8 cellular contexts compared by ENCODE assay signal in genomic region chr1:1597275-1597930, GRCh38. TPM values are rescaled to one million over a fixed set of nuclear protein-coding genes. Genes with fewer than 3 reads are reported as not detected.
DNase-seq lines count a peak whose midpoint lies in the region; ATAC-seq, FAIRE-seq and TF ChIP-seq lines count a peak whose summit lies in the region.

No MANE protein-coding gene starts in this region.

- no peak for TF ChIP-seq RAD21 in GM12878 (IDR thresholded peaks at IDR 0.05; ENCODE audit: insufficient read depth, low read depth, low read length)

- H3K4me1 ChIP-seq in HUES48 (ENCODE audit: control insufficient read depth, insufficient read depth, low read length) (peaks cover 5% of the 10 kb centered on the region; the same call in 1 of the 2 replicates), GM12878 (ENCODE audit: control insufficient read depth, insufficient read depth, low read length) (peaks cover 25% of the 10 kb centered on the region), mesendoderm (ENCODE audit: control insufficient read depth, low read depth, low read length) (no peaks in the 10 kb centered on the region)

- peak; percentile 64 for ATAC-seq in GM12878
- no peak for ATAC-seq in GM19324 (IDR thresholded peaks at IDR 0.05; ENCODE audit: low FRiP score, unreplicated experiment)
- no peak for ATAC-seq in HG03039 (IDR thresholded peaks at IDR 0.05; ENCODE audit: unreplicated experiment)

- WGBS in GM12878 (ENCODE audit: insufficient coverage, insufficient replicate concordance, low lambda C conversion rate, missing lambda C conversion rate): 5% methylated on average over 14 of the region's 16 CpGs
- no CpG with 5 or more reads among the region's 16 CpGs for WGBS in mesendoderm (ENCODE audit: extremely low coverage, insufficient coverage, low lambda C conversion rate)

- intact Hi-C loops in GM12878 (cut with micrococcal nuclease; ENCODE audit: unreplicated experiment): no loop called here

- H3K9ac ChIP-seq in HUES48 (ENCODE audit: low read depth, low read length): no peak overlapping the region
- no peak overlapping the region for H3K9ac ChIP-seq in GM12878 (ENCODE audit: control insufficient read depth, insufficient read depth, low read length)
- H3K9ac ChIP-seq in mesendoderm (ENCODE audit: low read length): no peak overlapping the region

- in situ Hi-C loops in GM12878 (cut with MboI): no loop called here

- no peak for TF ChIP-seq POLR2A in GM12878 (IDR thresholded peaks at IDR 0.05; ENCODE audit: low read depth, low read length)

- no peak overlapping the region for H4K8ac ChIP-seq in mesendoderm (ENCODE audit: low read depth, low read length)

- no peaks in the 10 kb centered on the region for H3K36me3 ChIP-seq in HUES48 (ENCODE audit: control insufficient read depth, insufficient read depth, low read length)
- no peaks in the 10 kb centered on the region for H3K36me3 ChIP-seq in GM12878 (ENCODE audit: control insufficient read depth in 2 of 2, insufficient read depth in 2 of 2, low read length in 1 of 2)
- no peaks in the 10 kb centered on the region for H3K36me3 ChIP-seq in mesendoderm (ENCODE audit: control insufficient read depth, insufficient read depth, low read length)

- H2AK5ac ChIP-seq in mesendoderm (ENCODE audit: low read length): no peak overlapping the region

- BruUV-seq in GM12878 (replicated peaks; lab: Mats Ljungman, UMichigan): no TSS peak

- H2AFZ ChIP-seq in GM12878 (ENCODE audit: control insufficient read depth, low read depth, low read length): peak overlapping the region; percentile 34; the same call in 1 of the 2 replicates

- SMC1A ChIA-PET in GM12878 (lab: Charles Lee; ENCODE audit: uncharacterized antibody, unreplicated experiment): interaction anchor here (0.7 kb wide), 1 partner anchor 20 kb away, joined by 3 read pairs; no protein-coding TSS in a partner anchor

- no peak overlapping the region for H2BK120ac ChIP-seq in mesendoderm (ENCODE audit: low read depth, low read length)

- TF ChIP-seq EP300 in GM12878 (IDR thresholded peaks at IDR 0.05; ENCODE audit: borderline replicate concordance in 1 of 2, control insufficient read depth in 1 of 2, low read depth in 2 of 2, low read length in 2 of 2): no peak

- no peak overlapping the region for H2BK5ac ChIP-seq in mesendoderm (ENCODE audit: low read length)

- no peak for FAIRE-seq in GM12878 (lab: Jason Lieb, UNC)

- H3K4me3 ChIP-seq in HUES48 (ENCODE audit: low read depth, low read length) (0 out of 2 replicates have a peak overlapping the region, but pooled peaks have one; percentile 34), GM12878 (no peak overlapping the region), mesendoderm (ENCODE audit: low read length) (no peak overlapping the region)

- no peak overlapping the region for H3K56ac ChIP-seq in mesendoderm (ENCODE audit: low read length)

- H3K18ac ChIP-seq in mesendoderm (ENCODE audit: low read length): no peak overlapping the region

- peak overlapping the region; percentile 28 for H3K27ac ChIP-seq in HUES48 (ENCODE audit: low read depth, low read length)
- H3K27ac ChIP-seq in GM12878 (ENCODE audit: control insufficient read depth, insufficient read depth): no peak overlapping the region
- H3K27ac ChIP-seq in mesendoderm (ENCODE audit: low read depth, low read length): no peak overlapping the region

- no peak overlapping the region for H4K5ac ChIP-seq in mesendoderm (ENCODE audit: low read length)

- H3K27me3 ChIP-seq in HUES48 (ENCODE audit: control insufficient read depth, insufficient read depth, low read length) (peaks cover 47% of the 10 kb centered on the region), GM12878 (replicated peaks in 1 of 2; ENCODE audit: control insufficient read depth in 2 of 2, insufficient read depth in 2 of 2, low read length in 1 of 2) (peaks cover 0 to 2% of the 10 kb centered on the region in 2 experiments; a peak in 2 of 4 replicates), mesendoderm (ENCODE audit: insufficient read depth, low read length, poor library complexity) (peaks cover 14% of the 10 kb centered on the region)

- no peaks in the 10 kb centered on the region for H3K9me3 ChIP-seq in HUES48 (ENCODE audit: control insufficient read depth, insufficient read depth, low read length)
- no peaks in the 10 kb centered on the region for H3K9me3 ChIP-seq in GM12878 (replicated peaks; ENCODE audit: control insufficient read depth, insufficient read depth, low read length)

- POLR2A ChIA-PET in GM12878 (lab: Charles Lee): interaction anchor here (1.1 kb wide), 1 partner anchor 9 kb away, joined by 3 read pairs; no protein-coding TSS in a partner anchor

- no peak overlapping the region for H3K4ac ChIP-seq in mesendoderm (ENCODE audit: low read depth, low read length)

- CTCF ChIA-PET in GM12878 (lab: Yijun Ruan, JAX): interaction anchor here (0.8 kb wide), 1 partner anchor 17 kb away, joined by 3 read pairs; no protein-coding TSS in a partner anchor

- TF ChIP-seq CTCF in GM12878 (IDR thresholded peaks at IDR 0.05 in 2 of 3, conservative IDR thresholded peaks at IDR 0.05 in 1 of 3; ENCODE audit: control insufficient read depth in 2 of 3, extremely low read depth in 1 of 3, insufficient read depth in 1 of 3, low read depth in 3 of 3, low read length in 3 of 3): peak in 2 of 3 experiments; percentile 35 to 40; a peak in 2 of 6 replicates

- H3K4me2 ChIP-seq in GM12878 (ENCODE audit: control insufficient read depth, insufficient read depth) (peak overlapping the region; percentile 71), mesendoderm (ENCODE audit: low read length) (no peak overlapping the region)

- H3K79me2 ChIP-seq in GM12878 (ENCODE audit: control insufficient read depth, insufficient read depth, low read length): no peaks in the 10 kb centered on the region
- H3K79me2 ChIP-seq in mesendoderm (ENCODE audit: control insufficient read depth, insufficient read depth, low read length): no peaks in the 10 kb centered on the region

- H3K23ac ChIP-seq in mesendoderm (ENCODE audit: low read length): no peak overlapping the region

- RAD21 ChIA-PET in GM12878 (lab: Charles Lee; ENCODE audit: unreplicated experiment): no interaction called here

- no peak overlapping the region for H2BK15ac ChIP-seq in mesendoderm (replicated peaks; ENCODE audit: low read depth)

- H3K79me1 ChIP-seq in mesendoderm (ENCODE audit: low read length): no peaks in the 10 kb centered on the region

- DNase-seq in D341Med (ENCODE audit: low spot score): peak; percentile 79
- DNase-seq in GM12878 (ENCODE audit: low read depth, low spot score): no peak
- DNase-seq in mesendoderm: peak; percentile 57
- DNase-seq in NCI-H1436 (lab: John Stamatoyannopoulos, UW): no peak
- DNase-seq in NCI-H146 (lab: John Stamatoyannopoulos, UW): no peak

- no peaks in the 10 kb centered on the region for H4K20me1 ChIP-seq in GM12878 (ENCODE audit: control insufficient read depth, insufficient read depth)

RNA-seq across cellular contexts. Expression of gene FNDC10, which starts 2.5 kb away (rescaled TPM):
- 0.46 and 0.59 TPM in 2 replicates for total RNA-seq in GM12878 (2013; cell fraction: nucleolus; rRNA removed)
- total RNA-seq in GM12878 (2014; rRNA removed) (0.22 and 0.23 TPM in 2 replicates), GM12878 (2014; rRNA removed; fragmentation: Illumina TruSeq; extraction: Trizol) (0.27 and 0.28 TPM in 2 replicates), GM12878 (2021) (1.0 and 1.3 TPM in 2 replicates)
- polyA plus RNA-seq in GM12878 (2011; ENCODE audit: low read depth): 0.50 TPM
- polyA plus RNA-seq in GM12878 (2011; rRNA removed) (not detected in 2 replicates), GM12878 (2014; fragmentation: Illumina TruSeq; extraction: Trizol) (0.18 TPM in 1 of 2 replicates, not detected in the other), GM12878 (2014; fragmentation: Nextera tagmentation; extraction: Ambion mirVana) (under 1 TPM in 1 of 2 experiments, not detected in 1; 0.05 TPM), GM12878 (2014; rRNA removed) (0.79 and 1.1 TPM in 2 replicates), GM12878 (2016; fragmentation: Nextera tagmentation; extraction: Ambion mirVana) (not detected)
- polyA plus RNA-seq in GM12878 (2011; cell fraction: cytosol; rRNA removed): 0.05 TPM in 1 of 2 replicates, not detected in the other
- 0.09 TPM in 1 of 2 replicates, not detected in the other for polyA plus RNA-seq in GM12878 (2011; cell fraction: nucleus; rRNA removed)
- 1.0 and 1.2 TPM in 2 replicates for polyA plus RNA-seq in GM12878 (2012)
- polyA minus RNA-seq in GM12878 (2011; rRNA and poly(A)+ RNA removed): 0.10 TPM in 1 of 2 replicates, not detected in the other
- polyA minus RNA-seq in GM12878 (2011; cell fraction: cytosol; rRNA and poly(A)+ RNA removed): not detected in 2 replicates
- polyA minus RNA-seq in GM12878 (2011; cell fraction: nucleus; rRNA and poly(A)+ RNA removed): not detected in 2 replicates
- 3.8 TPM for polyA plus RNA-seq in mesendoderm (2013, experiment 1 of 2)
- polyA plus RNA-seq in mesendoderm (2013, experiment 2 of 2): 4.0 TPM

RNA-seq across cellular contexts. Expression of gene MIB2, which starts 17.9 kb away (rescaled TPM):
- total RNA-seq in GM12878 (2013; cell fraction: nucleolus; rRNA removed): 80.2 and 99.1 TPM in 2 replicates
- total RNA-seq in GM12878 (2014; rRNA removed): 13.9 and 17.1 TPM in 2 replicates
- total RNA-seq in GM12878 (2014; rRNA removed; fragmentation: Illumina TruSeq; extraction: Trizol): 1.8 and 2.3 TPM in 2 replicates
- 25.4 and 26.8 TPM in 2 replicates for total RNA-seq in GM12878 (2021)
- polyA plus RNA-seq in GM12878 (2011; ENCODE audit: low read depth): 7.1 TPM
- polyA plus RNA-seq in GM12878 (2011; rRNA removed): 3.2 and 5.5 TPM in 2 replicates
- polyA plus RNA-seq in GM12878 (2011; cell fraction: cytosol; rRNA removed): 9.8 and 20.7 TPM in 2 replicates
- 125 and 131 TPM in 2 replicates for polyA plus RNA-seq in GM12878 (2011; cell fraction: nucleus; rRNA removed)
- polyA plus RNA-seq in GM12878 (2012): 30.3 and 35.7 TPM in 2 replicates
- 0.60 and 0.78 TPM in 2 replicates for polyA plus RNA-seq in GM12878 (2014; fragmentation: Illumina TruSeq; extraction: Trizol)
- under 1 TPM in 1 of 2 experiments, not detected in 1; 0.42 TPM for polyA plus RNA-seq in GM12878 (2014; fragmentation: Nextera tagmentation; extraction: Ambion mirVana)
- 17.4 and 23.0 TPM in 2 replicates for polyA plus RNA-seq in GM12878 (2014; rRNA removed)
- 10 to 100 TPM; 10.9 to 15.4 TPM for polyA plus RNA-seq in GM12878 (2016; fragmentation: Nextera tagmentation; extraction: Ambion mirVana)
- polyA minus RNA-seq in GM12878 (2011; rRNA and poly(A)+ RNA removed): 7.2 and 11.2 TPM in 2 replicates
- polyA minus RNA-seq in GM12878 (2011; cell fraction: cytosol; rRNA and poly(A)+ RNA removed): 8.7 and 9.5 TPM in 2 replicates
- 21.6 and 34.3 TPM in 2 replicates for polyA minus RNA-seq in GM12878 (2011; cell fraction: nucleus; rRNA and poly(A)+ RNA removed)
- polyA plus RNA-seq in mesendoderm (2013, experiment 1 of 2): 38.7 TPM
- polyA plus RNA-seq in mesendoderm (2013, experiment 2 of 2): 40.8 TPM

RNA-seq across cellular contexts. Expression of gene SSU72, which starts 22.7 kb away (rescaled TPM):
- 51.4 and 55.8 TPM in 2 replicates for total RNA-seq in GM12878 (2013; cell fraction: nucleolus; rRNA removed)
- 61.6 and 67.8 TPM in 2 replicates for total RNA-seq in GM12878 (2014; rRNA removed)
- total RNA-seq in GM12878 (2014; rRNA removed; fragmentation: Illumina TruSeq; extraction: Trizol): 38.1 and 42.5 TPM in 2 replicates
- 92.6 and 97.4 TPM in 2 replicates for total RNA-seq in GM12878 (2021)
- polyA plus RNA-seq in GM12878 (2011; ENCODE audit: low read depth): 38.3 TPM
- polyA plus RNA-seq in GM12878 (2011; rRNA removed): 46.7 and 53.3 TPM in 2 replicates
- 59.7 and 66.8 TPM in 2 replicates for polyA plus RNA-seq in GM12878 (2011; cell fraction: cytosol; rRNA removed)
- 63.3 and 72.6 TPM in 2 replicates for polyA plus RNA-seq in GM12878 (2011; cell fraction: nucleus; rRNA removed)
- 73.2 and 74.8 TPM in 2 replicates for polyA plus RNA-seq in GM12878 (2012)
- 66.7 and 84.0 TPM in 2 replicates for polyA plus RNA-seq in GM12878 (2014; fragmentation: Illumina TruSeq; extraction: Trizol)
- polyA plus RNA-seq in GM12878 (2014; fragmentation: Nextera tagmentation; extraction: Ambion mirVana): 10 to 100 TPM; 28.6 to 60.5 TPM
- 110 and 117 TPM in 2 replicates for polyA plus RNA-seq in GM12878 (2014; rRNA removed)
- 100 to 1,000 TPM in 1 of 2 experiments, 10 to 100 TPM in 1; 67.5 to 172 TPM for polyA plus RNA-seq in GM12878 (2016; fragmentation: Nextera tagmentation; extraction: Ambion mirVana)
- polyA minus RNA-seq in GM12878 (2011; rRNA and poly(A)+ RNA removed): 32.8 and 47.5 TPM in 2 replicates
- polyA minus RNA-seq in GM12878 (2011; cell fraction: cytosol; rRNA and poly(A)+ RNA removed): 24.9 and 28.1 TPM in 2 replicates
- 19.0 and 37.2 TPM in 2 replicates for polyA minus RNA-seq in GM12878 (2011; cell fraction: nucleus; rRNA and poly(A)+ RNA removed)
- polyA plus RNA-seq in mesendoderm (2013, experiment 1 of 2): 173 TPM
- polyA plus RNA-seq in mesendoderm (2013, experiment 2 of 2): 175 TPM

RNA-seq across cellular contexts. Expression of gene MMP23B, which starts 34.6 kb away (rescaled TPM):
- total RNA-seq in GM12878 (2013; cell fraction: nucleolus; rRNA removed): 0.90 and 1.4 TPM in 2 replicates
- total RNA-seq in GM12878 (2014; rRNA removed) (0.34 and 0.54 TPM in 2 replicates), GM12878 (2014; rRNA removed; fragmentation: Illumina TruSeq; extraction: Trizol) (not detected in 2 replicates), GM12878 (2021) (0.51 and 0.74 TPM in 2 replicates)
- polyA plus RNA-seq in GM12878 (2011; ENCODE audit: low read depth): not detected
- polyA plus RNA-seq in GM12878 (2011; rRNA removed) (0.33 TPM in 1 of 2 replicates, not detected in the other), GM12878 (2014; fragmentation: Illumina TruSeq; extraction: Trizol) (not detected in 2 replicates), GM12878 (2014; fragmentation: Nextera tagmentation; extraction: Ambion mirVana) (not detected), GM12878 (2014; rRNA removed) (0.33 and 0.43 TPM in 2 replicates), GM12878 (2016; fragmentation: Nextera tagmentation; extraction: Ambion mirVana) (under 1 TPM; 0.25 to 0.76 TPM)
- 0.04 and 0.22 TPM in 2 replicates for polyA plus RNA-seq in GM12878 (2011; cell fraction: cytosol; rRNA removed)
- polyA plus RNA-seq in GM12878 (2011; cell fraction: nucleus; rRNA removed): 7.0 and 8.0 TPM in 2 replicates
- 1.3 and 1.5 TPM in 2 replicates for polyA plus RNA-seq in GM12878 (2012)
- polyA minus RNA-seq in GM12878 (2011; rRNA and poly(A)+ RNA removed): 0.31 TPM in 1 of 2 replicates, not detected in the other
- not detected in 2 replicates for polyA minus RNA-seq in GM12878 (2011; cell fraction: cytosol; rRNA and poly(A)+ RNA removed)
- 2.1 TPM in 1 of 2 replicates, not detected in the other for polyA minus RNA-seq in GM12878 (2011; cell fraction: nucleus; rRNA and poly(A)+ RNA removed)
- 7.0 TPM for polyA plus RNA-seq in mesendoderm (2013, experiment 1 of 2)
- polyA plus RNA-seq in mesendoderm (2013, experiment 2 of 2): 6.5 TPM

RNA-seq across cellular contexts. Expression of gene TMEM240, which starts 57.0 kb away (rescaled TPM):
- total RNA-seq in GM12878 (2013; cell fraction: nucleolus; rRNA removed): not detected in 2 replicates
- total RNA-seq in GM12878 (2014; rRNA removed): 0.17 TPM in 1 of 2 replicates, not detected in the other
- total RNA-seq in GM12878 (2014; rRNA removed; fragmentation: Illumina TruSeq; extraction: Trizol): not detected in 2 replicates
- total RNA-seq in GM12878 (2021): 0.49 TPM in 1 of 2 replicates, not detected in the other
- polyA plus RNA-seq in GM12878 (2011; ENCODE audit: low read depth): not detected
- not detected in 2 replicates for polyA plus RNA-seq in GM12878 (2011; rRNA removed)
- not detected in 2 replicates for polyA plus RNA-seq in GM12878 (2011; cell fraction: cytosol; rRNA removed)
- 0.27 and 0.57 TPM in 2 replicates for polyA plus RNA-seq in GM12878 (2011; cell fraction: nucleus; rRNA removed)
- polyA plus RNA-seq in GM12878 (2012): 0.21 TPM in 1 of 2 replicates, not detected in the other
- polyA plus RNA-seq in GM12878 (2014; fragmentation: Illumina TruSeq; extraction: Trizol): not detected in 2 replicates
- polyA plus RNA-seq in GM12878 (2014; fragmentation: Nextera tagmentation; extraction: Ambion mirVana): not detected
- polyA plus RNA-seq in GM12878 (2014; rRNA removed): 0.32 TPM in 1 of 2 replicates, not detected in the other
- polyA plus RNA-seq in GM12878 (2016; fragmentation: Nextera tagmentation; extraction: Ambion mirVana): not detected
- not detected in 2 replicates for polyA minus RNA-seq in GM12878 (2011; rRNA and poly(A)+ RNA removed)
- polyA minus RNA-seq in GM12878 (2011; cell fraction: cytosol; rRNA and poly(A)+ RNA removed): not detected in 2 replicates
- polyA minus RNA-seq in GM12878 (2011; cell fraction: nucleus; rRNA and poly(A)+ RNA removed): not detected in 2 replicates
- polyA plus RNA-seq in mesendoderm (2013, experiment 1 of 2): 0.70 TPM
- 0.83 TPM for polyA plus RNA-seq in mesendoderm (2013, experiment 2 of 2)

Comparison
In these comparisons a context has a peak if more than half of its experiments do, and no peak if none do; other contexts are left out.
1. DNase-seq: peak in D341Med (single experiment) and mesendoderm (single experiment); none in GM12878 (single experiment), NCI-H1436 (single experiment) and NCI-H146 (single experiment).